In the genomic region with DNA sequence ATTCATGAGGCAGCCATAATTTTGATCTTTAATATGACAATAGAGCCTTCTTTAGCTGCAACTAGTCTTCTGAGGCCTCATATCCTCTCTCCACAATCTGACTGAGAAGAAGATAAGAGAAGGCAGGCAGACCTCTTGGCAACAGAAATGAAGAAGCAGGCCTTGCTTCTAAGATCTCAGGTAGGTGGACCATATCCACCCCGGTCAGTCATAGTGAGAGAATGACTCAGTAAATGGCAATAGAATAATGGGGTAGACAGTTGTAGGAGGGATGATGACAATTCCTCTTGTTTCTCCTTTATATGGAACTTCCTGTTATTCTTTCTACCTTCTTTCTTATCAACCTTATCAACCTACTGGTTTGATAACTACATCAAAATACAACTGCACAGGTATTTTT, we compare ENCODE assay signal across 26 cellular contexts.
A peak's percentile ranks its signal among the peaks of the same experiment; 100 is the strongest.
DNase-seq lines count a peak whose midpoint lies in the region; ATAC-seq lines count a peak whose summit lies in the region.
"Had no signal": no experiment of that assay in that cellular context is flagged by ENCODE, and none has a peak within 500 bp of the region (broad histone marks: within the 10 kb centered on the region; RNA-seq: fewer than 3 reads in every experiment).

No MANE protein-coding gene starts in this region.

- CTCF ChIA-PET in activated CD4-positive, alpha-beta T cell treated with anti-CD3 and anti-CD28 coated beads for 36 hours (lab: Charles Lee): no interaction called here
- CTCF ChIA-PET in activated CD4-positive, alpha-beta T cell treated with anti-CD3 and anti-CD28 coated beads, Interleukin-2, amount 10 ng/mL, durations not matched to agents 7 days and 5 days (lab: Charles Lee): no interaction called here

- ATAC-seq in activated CD4-positive, alpha-beta T cell treated with anti-CD3 and anti-CD28 coated beads for 36 hours: peak; percentile 30
- ATAC-seq in HG02759 (IDR thresholded peaks at IDR 0.05; ENCODE audit: unreplicated experiment): peak; percentile 81
- peak; percentile 61 for ATAC-seq in HG03439 (IDR thresholded peaks at IDR 0.05; ENCODE audit: unreplicated experiment)
- no peak for ATAC-seq in GM21723 (IDR thresholded peaks at IDR 0.05; ENCODE audit: unreplicated experiment)
- ATAC-seq: body of pancreas; lower lobe of right lung; natural killer cell treated with Interleukin-12 subunit alpha and Interleukin-12 subunit beta and Interleukin-15 and Interleukin-18, amount 100 ng/mL, for 72 hours had no signal

- H3K36me3 Mint-ChIP-seq in activated CD4-positive, alpha-beta T cell treated with anti-CD3 and anti-CD28 coated beads for 36 hours (ENCODE audit: low read depth): no peaks in the 10 kb centered on the region
- H3K36me3 Mint-ChIP-seq in activated CD4-positive, alpha-beta T cell treated with anti-CD3 and anti-CD28 coated beads, Interleukin-2, amount 10 ng/mL, durations not matched to agents 7 days and 5 days (ENCODE audit: low read depth): no peaks in the 10 kb centered on the region
- H3K36me3 Mint-ChIP-seq: CD4-positive, CD25-positive, alpha-beta regulatory T cell; natural killer cell treated with Interleukin-12 subunit alpha and Interleukin-12 subunit beta and Interleukin-15 and Interleukin-18, amount 100 ng/mL, for 72 hours had no signal

- DNase-seq in activated CD4-positive, alpha-beta T cell treated with anti-CD3 and anti-CD28 coated beads for 36 hours: no peak
- no peak for DNase-seq in activated CD4-positive, alpha-beta T cell treated with anti-CD3 and anti-CD28 coated beads, Interleukin-2, amount 10 ng/mL, durations not matched to agents 7 days and 5 days
- DNase-seq in GM19238 (ENCODE audit: insufficient read length, low spot score): no peak
- no peak for DNase-seq in dermis blood vessel endothelial cell
- no peak for DNase-seq in NCI-H2029 treated with DMSO at 0.1 percent for 48 hours (lab: John Stamatoyannopoulos, UW)
- DNase-seq: activated CD8-positive, alpha-beta memory T cell treated with anti-CD3 and anti-CD28 coated beads for 24 hours; activated gamma-delta T cell treated with Interleukin-2 at 50 U/mL for 16 hours; activated T-cell treated with anti-CD3 and anti-CD28 coated beads, Interleukin-2, amount 50 U/mL, for 1 hour; body of pancreas; CD4-positive, CD25-positive, alpha-beta regulatory T cell; EL; glutamatergic neuron; GM23248; kidney; lower lobe of right lung; NCI-H1694; NCI-H524 treated with DMSO at 0.1 percent for 48 hours; retina; spleen; stimulated activated CD4-positive, alpha-beta T cell treated with anti-CD3 and anti-CD28 coated beads, Interleukin-2, amount 100 ng/mL, for 48 hours; stimulated activated naive CD4-positive, alpha-beta T cell treated with Interleukin-2 at 50 U/mL for 16 hours; T-helper 1 cell had no signal

- POLR2A ChIA-PET in activated CD4-positive, alpha-beta T cell treated with anti-CD3 and anti-CD28 coated beads for 36 hours (lab: Charles Lee): no interaction called here
- POLR2A ChIA-PET in activated CD4-positive, alpha-beta T cell treated with anti-CD3 and anti-CD28 coated beads, Interleukin-2, amount 10 ng/mL, durations not matched to agents 7 days and 5 days (lab: Charles Lee): no interaction called here

- H3K4me3 Mint-ChIP-seq in activated CD4-positive, alpha-beta T cell treated with anti-CD3 and anti-CD28 coated beads for 36 hours: no peak overlapping the region
- no peak overlapping the region for H3K4me3 Mint-ChIP-seq in activated CD4-positive, alpha-beta T cell treated with anti-CD3 and anti-CD28 coated beads, Interleukin-2, amount 10 ng/mL, durations not matched to agents 7 days and 5 days
- H3K4me3 Mint-ChIP-seq: CD4-positive, CD25-positive, alpha-beta regulatory T cell; natural killer cell treated with Interleukin-12 subunit alpha and Interleukin-12 subunit beta and Interleukin-15 and Interleukin-18, amount 100 ng/mL, for 72 hours had no signal

- H3K9me3 Mint-ChIP-seq in activated CD4-positive, alpha-beta T cell treated with anti-CD3 and anti-CD28 coated beads for 36 hours (ENCODE audit: low read depth): peaks cover 6% of the 10 kb centered on the region
- H3K9me3 Mint-ChIP-seq in activated CD4-positive, alpha-beta T cell treated with anti-CD3 and anti-CD28 coated beads, Interleukin-2, amount 10 ng/mL, durations not matched to agents 7 days and 5 days: no peaks in the 10 kb centered on the region

- H3K27ac Mint-ChIP-seq in activated CD4-positive, alpha-beta T cell treated with anti-CD3 and anti-CD28 coated beads for 36 hours: no peak overlapping the region
- H3K27ac Mint-ChIP-seq in activated CD4-positive, alpha-beta T cell treated with anti-CD3 and anti-CD28 coated beads, Interleukin-2, amount 10 ng/mL, durations not matched to agents 7 days and 5 days: no peak overlapping the region
- H3K27ac Mint-ChIP-seq: CD4-positive, CD25-positive, alpha-beta regulatory T cell; natural killer cell treated with Interleukin-12 subunit alpha and Interleukin-12 subunit beta and Interleukin-15 and Interleukin-18, amount 100 ng/mL, for 72 hours had no signal

- H3K4me1 Mint-ChIP-seq in activated CD4-positive, alpha-beta T cell treated with anti-CD3 and anti-CD28 coated beads for 36 hours: peaks cover 5% of the 10 kb centered on the region
- H3K4me1 Mint-ChIP-seq in activated CD4-positive, alpha-beta T cell treated with anti-CD3 and anti-CD28 coated beads, Interleukin-2, amount 10 ng/mL, durations not matched to agents 7 days and 5 days: no peaks in the 10 kb centered on the region
- H3K4me1 Mint-ChIP-seq: CD4-positive, CD25-positive, alpha-beta regulatory T cell had no signal

- intact Hi-C loops in activated CD4-positive, alpha-beta T cell treated with anti-CD3 and anti-CD28 coated beads for 36 hours (cut with DNase I, micrococcal nuclease): no loop called here

- H3K27me3 Mint-ChIP-seq in activated CD4-positive, alpha-beta T cell treated with anti-CD3 and anti-CD28 coated beads for 36 hours: peaks cover 11% of the 10 kb centered on the region
- no peaks in the 10 kb centered on the region for H3K27me3 Mint-ChIP-seq in activated CD4-positive, alpha-beta T cell treated with anti-CD3 and anti-CD28 coated beads, Interleukin-2, amount 10 ng/mL, durations not matched to agents 7 days and 5 days
- H3K27me3 Mint-ChIP-seq: CD4-positive, CD25-positive, alpha-beta regulatory T cell; natural killer cell treated with Interleukin-12 subunit alpha and Interleukin-12 subunit beta and Interleukin-15 and Interleukin-18, amount 100 ng/mL, for 72 hours had no signal
